12 cellular contexts compared by ENCODE assay signal in genomic region chr3:161420746-161421145, GRCh38. TPM values are rescaled to one million over a fixed set of nuclear protein-coding genes. Genes with fewer than 3 reads are reported as not detected.
DNase-seq lines count a peak whose midpoint lies in the region; ATAC-seq, FAIRE-seq and TF ChIP-seq lines count a peak whose summit lies in the region.
"Had no signal": no experiment of that assay in that cellular context is flagged by ENCODE, and none has a peak within 500 bp of the region (broad histone marks: within the 10 kb centered on the region; RNA-seq: fewer than 3 reads in every experiment).

No MANE protein-coding gene starts in this region.

- peak overlapping the region; percentile 8 for H3K4me2 ChIP-seq in endothelial cell of umbilical vein (ENCODE audit: insufficient read depth, low read length)

- H3K4me3 ChIP-seq in H7 (ENCODE audit: insufficient read depth, low read depth, low read length) (no peak overlapping the region), endothelial cell of umbilical vein (replicated peaks in 1 of 3; ENCODE audit: insufficient read depth in 1 of 3, low read depth in 1 of 3, low read length in 3 of 3) (no peak overlapping the region), gastroesophageal sphincter (no peak overlapping the region)

- no peaks in the 10 kb centered on the region for H3K27me3 ChIP-seq in H7 (ENCODE audit: control insufficient read depth, insufficient read depth, low read length)
- H3K27me3 ChIP-seq in endothelial cell of umbilical vein (ENCODE audit: control insufficient read depth in 2 of 2, insufficient read depth in 2 of 2, low read length in 2 of 2): no peaks in the 10 kb centered on the region
- H3K27me3 ChIP-seq in gastroesophageal sphincter: no peaks in the 10 kb centered on the region

- no peaks in the 10 kb centered on the region for H3K79me2 ChIP-seq in endothelial cell of umbilical vein (ENCODE audit: control insufficient read depth, insufficient read depth, low read length)

- no peaks in the 10 kb centered on the region for H3K9me1 ChIP-seq in endothelial cell of umbilical vein (replicated peaks; ENCODE audit: control insufficient read depth, extremely low read depth, insufficient read depth, low read length)

- TF ChIP-seq CTCF in endothelial cell of umbilical vein (IDR thresholded peaks at IDR 0.05; ENCODE audit: extremely low read depth in 1 of 2, insufficient read depth in 1 of 2, low read depth in 1 of 2, low read length in 2 of 2) (no peak), nephron (IDR thresholded peaks at IDR 0.05; ENCODE audit: unreplicated experiment in 3 of 3) (no peak), gastroesophageal sphincter (IDR thresholded peaks at IDR 0.05) (no peak)

- H3K9me3 Mint-ChIP-seq in nephron: peaks cover 7% of the 10 kb centered on the region

- FAIRE-seq in endothelial cell of umbilical vein (lab: Jason Lieb, UNC): no peak
- FAIRE-seq: endometrium had no signal

- TF ChIP-seq EP300 in gastroesophageal sphincter (IDR thresholded peaks at IDR 0.05): no peak

- H3K9ac ChIP-seq in endothelial cell of umbilical vein (replicated peaks; ENCODE audit: extremely low read depth, insufficient read depth, low read length): no peak overlapping the region

- H3K27me3 Mint-ChIP-seq in nephron (ENCODE audit: low read depth): no peaks in the 10 kb centered on the region
- H3K27me3 Mint-ChIP-seq: T-helper 17 cell had no signal

- H3K9me3 ChIP-seq in endothelial cell of umbilical vein (replicated peaks; ENCODE audit: control insufficient read depth, insufficient read depth, low read length) (no peaks in the 10 kb centered on the region), gastroesophageal sphincter (no peaks in the 10 kb centered on the region)

- peaks cover 16% of the 10 kb centered on the region for H3K4me1 Mint-ChIP-seq in nephron
- H3K4me1 Mint-ChIP-seq: T-helper 17 cell had no signal

- DNase-seq in H7 (peak; percentile 46), NCI-H510A treated with DMSO at 0.1 percent for 48 hours (lab: John Stamatoyannopoulos, UW) (peak; percentile 92), endothelial cell of umbilical vein (ENCODE audit: low read depth, low spot score) (peak; percentile 41), UCSD-AML1 (lab: John Stamatoyannopoulos, UW; ENCODE audit: unreplicated experiment) (no peak), hippocampal formation (lab: John Stamatoyannopoulos, UW) (no peak)
- DNase-seq in stimulated activated CD4-positive, alpha-beta T cell treated with anti-CD3 and anti-CD28 coated beads, Interleukin-2, amount 100 ng/mL, for 24 hours: no peak
- DNase-seq: DMS 273 treated with DMSO at 0.1 percent for 48 hours, MV-4-11, T-helper 17 cell had no signal

- H3K27ac Mint-ChIP-seq in nephron: peak overlapping the region in 2 of 3 experiments; percentile 44 to 49
- H3K27ac Mint-ChIP-seq: T-helper 17 cell had no signal

- no peaks in the 10 kb centered on the region for H4K20me1 ChIP-seq in endothelial cell of umbilical vein (replicated peaks; ENCODE audit: control insufficient read depth, extremely low read depth, insufficient read depth, low read length)

- CTCF ChIA-PET in endothelial cell of umbilical vein (lab: Charles Lee): interaction anchor here (0.7 to 4.9 kb wide), 4 partner anchors 130 to 464 kb away, joined by 3 to 61 read pairs (median 4); no protein-coding TSS in a partner anchor

- BruUV-seq in endothelial cell of umbilical vein (replicated peaks; lab: Mats Ljungman, UMichigan): no TSS peak

- H2AFZ ChIP-seq in endothelial cell of umbilical vein (ENCODE audit: low read depth, low read length): no peak overlapping the region

- no peak for TF ChIP-seq POLR2A in endothelial cell of umbilical vein (IDR thresholded peaks at IDR 0.05; ENCODE audit: low read depth, low read length)
- no peak for TF ChIP-seq POLR2A in gastroesophageal sphincter (IDR thresholded peaks at IDR 0.05)

- no peaks in the 10 kb centered on the region for H3K36me3 ChIP-seq in H7 (replicated peaks; ENCODE audit: control insufficient read depth, insufficient read depth, low read length)
- no peaks in the 10 kb centered on the region for H3K36me3 ChIP-seq in endothelial cell of umbilical vein (ENCODE audit: control insufficient read depth in 2 of 2, extremely low read depth in 1 of 2, insufficient read depth in 2 of 2, low read length in 2 of 2)
- H3K36me3 ChIP-seq in gastroesophageal sphincter: no peaks in the 10 kb centered on the region

- H3K27ac ChIP-seq in endothelial cell of umbilical vein (ENCODE audit: insufficient read depth, low read depth, low read length): no peak overlapping the region
- H3K27ac ChIP-seq in gastroesophageal sphincter: no peak overlapping the region

- POLR2A ChIA-PET in endothelial cell of umbilical vein (lab: Charles Lee): no interaction called here

- dilution Hi-C loops in endothelial cell of umbilical vein (cut with MboI; ENCODE audit: extremely low pct_ligation_motif_present, low sequenced_read_pairs): no loop called here

- no peak for ATAC-seq in gastroesophageal sphincter
- ATAC-seq: T-helper 17 cell had no signal

- H3K4me3 Mint-ChIP-seq in nephron: peak overlapping the region in 1 of 3 experiments; percentile 12
- H3K4me3 Mint-ChIP-seq: T-helper 17 cell had no signal

- H3K4me1 ChIP-seq in endothelial cell of umbilical vein (ENCODE audit: control insufficient read depth, extremely low read depth, insufficient read depth, low read length) (peaks cover 14% of the 10 kb centered on the region), gastroesophageal sphincter (peaks cover 0 to 8% (median 0%) of the 10 kb centered on the region in 3 donors)

- 60 to 72% methylated on average over 2 to 8 of the region's 8 CpGs for WGBS in gastroesophageal sphincter (ENCODE audit: low coverage in 1 of 2), 2 donors

- intact Hi-C loops in endothelial cell of umbilical vein (cut with micrococcal nuclease): loop anchor here (5.0 kb wide), 3 partner anchors 323 to 733 kb away; no protein-coding TSS in a partner anchor

- peaks cover 3% of the 10 kb centered on the region for H3K36me3 Mint-ChIP-seq in nephron (ENCODE audit: low read depth)

TF ChIP-seq in endothelial cell of umbilical vein, 7 proteins besides CTCF, POLR2A, EP300 and RAD21:
- TF ChIP-seq POLR2AphosphoS5 (IDR thresholded peaks at IDR 0.05; ENCODE audit: insufficient read depth, low read depth, low read length): no peak
- no peak for TF ChIP-seq MYC (IDR thresholded peaks at IDR 0.05; ENCODE audit: low read depth, low read length)
- TF ChIP-seq JUN (IDR thresholded peaks at IDR 0.05; ENCODE audit: borderline replicate concordance, insufficient read depth, insufficient read length, low read depth): no peak
- TF ChIP-seq GATA2 (IDR thresholded peaks at IDR 0.05; ENCODE audit: insufficient read depth, insufficient read length, low read depth, low read length): no peak
- TF ChIP-seq MAX (IDR thresholded peaks at IDR 0.05; ENCODE audit: insufficient read depth, insufficient read length): no peak
- TF ChIP-seq EZH2 (IDR thresholded peaks at IDR 0.05; ENCODE audit: borderline replicate concordance, low read depth, low read length, severe bottlenecking): no peak

RNA-seq across cellular contexts. Expression of gene SPTSSB, which starts 49.4 kb away (rescaled TPM):
- 0.07 and 0.31 TPM in 2 replicates for total RNA-seq in H7 (2014; rRNA removed; shearing (Covaris generic))
- not detected in 2 replicates for total RNA-seq in endothelial cell of umbilical vein
- not detected in 2 replicates for polyA plus RNA-seq in endothelial cell of umbilical vein
- 0.03 and 12.1 TPM in 2 replicates for polyA plus RNA-seq in endothelial cell of umbilical vein (2011; cell fraction: cytosol; rRNA removed)
- not detected in 2 replicates for polyA plus RNA-seq in endothelial cell of umbilical vein (2011; cell fraction: nucleus; rRNA removed)
- polyA plus RNA-seq in endothelial cell of umbilical vein (2012): not detected in 2 replicates
- polyA minus RNA-seq in endothelial cell of umbilical vein: not detected in 2 replicates
- not detected for polyA minus RNA-seq in endothelial cell of umbilical vein (2011; cell fraction: cytosol; rRNA and poly(A)+ RNA removed)
- polyA minus RNA-seq in endothelial cell of umbilical vein (2011; cell fraction: nucleus; rRNA and poly(A)+ RNA removed): not detected in 2 replicates
- total RNA-seq in gastroesophageal sphincter: under 1 TPM in 2 of 4 donors, not detected in 2; 0.39 to 0.74 TPM

Comparison
In these comparisons a context has a peak if more than half of its experiments do, and no peak if none do; other contexts are left out.
1. DNase-seq: peak in H7 (single experiment), NCI-H510A treated with DMSO at 0.1 percent for 48 hours (single experiment) and endothelial cell of umbilical vein (single experiment); none in UCSD-AML1 (single experiment), hippocampal formation (0 of 2) and stimulated activated CD4-positive, alpha-beta T cell treated with anti-CD3 and anti-CD28 coated beads, Interleukin-2, amount 100 ng/mL, for 24 hours (0 of 2).